8 cellular contexts compared by ENCODE assay signal in the genomic region with DNA sequence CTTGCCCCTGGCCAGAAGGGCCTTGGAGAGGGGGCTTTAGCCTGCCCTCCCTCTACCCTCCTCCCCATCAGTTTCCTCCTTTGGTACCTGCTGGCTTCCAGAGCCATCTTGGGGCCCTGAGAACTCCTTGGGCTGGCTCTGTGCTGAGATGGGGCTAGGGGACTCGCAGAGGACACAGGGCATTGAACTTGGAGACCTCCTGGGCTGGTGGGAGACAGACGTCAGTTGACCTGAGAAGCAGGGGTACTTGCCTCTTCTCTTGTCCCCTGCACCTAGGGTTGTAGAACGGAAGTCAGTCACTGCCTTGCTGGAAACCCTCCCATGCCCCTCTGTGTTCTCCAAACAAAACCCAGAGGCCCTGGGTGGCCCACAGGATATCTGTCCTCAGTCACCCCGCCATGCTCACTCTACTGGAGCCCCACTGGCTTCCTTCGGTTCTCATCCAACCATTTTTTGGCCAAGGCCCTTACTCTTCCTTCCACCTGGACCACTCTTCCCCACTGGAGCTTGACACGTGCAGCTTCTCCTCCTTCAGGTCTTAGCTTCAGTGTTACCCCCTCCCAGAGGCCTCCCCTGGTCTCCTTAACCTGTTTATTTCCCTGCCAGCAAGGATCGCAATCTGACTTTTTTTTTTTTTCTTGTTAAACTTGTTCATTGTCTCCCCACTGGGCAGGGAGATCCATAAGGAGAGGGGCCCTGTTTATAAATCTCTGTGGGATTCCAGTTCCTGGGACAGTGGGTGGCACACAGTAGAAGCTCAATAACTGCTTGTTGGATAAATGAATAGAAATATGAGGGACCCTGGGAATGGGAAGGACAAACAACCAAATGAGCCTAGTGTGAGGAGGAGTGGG. TPM values are rescaled to one million over a fixed set of nuclear protein-coding genes. Genes with fewer than 3 reads are reported as not detected.
A peak's percentile ranks its signal among the peaks of the same experiment; 100 is the strongest.
DNase-seq lines count a peak whose midpoint lies in the region; ATAC-seq and TF ChIP-seq lines count a peak whose summit lies in the region.

No MANE protein-coding gene starts in this region.

- no peak for TF ChIP-seq CTCF in foreskin keratinocyte (conservative IDR thresholded peaks at IDR 0.05)

- H3K4me3 ChIP-seq in skin epidermis = peak overlapping the region; percentile 73 to 99 (median 96)

- DNase-seq in activated naive CD4-positive, alpha-beta T cell treated with Interleukin-2 at 50 U/mL for 16 hours = peak; percentile 23
- no peak for DNase-seq in activated naive CD4-positive, alpha-beta T cell (lab: John Stamatoyannopoulos, UW)
- peak; percentile 13 to 26 for DNase-seq in activated CD4-positive, alpha-beta T cell treated with anti-CD3 and anti-CD28 coated beads, Interleukin-2, amount 50 U/mL, for 24 hours (ENCODE audit: low read depth in 1 of 2, low spot score in 1 of 2)
- DNase-seq in foreskin keratinocyte = no peak
- DNase-seq in NOMO-1 treated with DMSO at 0.1 percent for 48 hours (lab: John Stamatoyannopoulos, UW; ENCODE audit: unreplicated experiment) = no peak
- DNase-seq in COLO829 (ENCODE audit: low spot score) = no peak

- H3K27ac ChIP-seq in foreskin keratinocyte (peak overlapping the region; percentile 94), skin epidermis (peak overlapping the region; percentile 53 to 99 (median 96))

- ATAC-seq in HG03159 (IDR thresholded peaks at IDR 0.05; ENCODE audit: unreplicated experiment) = peak; percentile 17
- ATAC-seq in foreskin keratinocyte = peak; percentile 3

- no peaks in the 10 kb centered on the region for H3K27me3 ChIP-seq in foreskin keratinocyte

- peaks cover 11% of the 10 kb centered on the region for H3K4me1 ChIP-seq in foreskin keratinocyte

RNA-seq across cellular contexts. Expression of a gene that starts 1.0 kb away (rescaled TPM):
- 81.2 and 198 TPM in 2 replicates for total RNA-seq in foreskin keratinocyte
- 115 and 292 TPM in 2 replicates for polyA plus RNA-seq in foreskin keratinocyte

RNA-seq across cellular contexts. Expression of a gene that starts 28.5 kb away (rescaled TPM):
- total RNA-seq in foreskin keratinocyte = 72.4 and 207 TPM in 2 replicates
- polyA plus RNA-seq in foreskin keratinocyte = 74.9 and 203 TPM in 2 replicates

RNA-seq across cellular contexts. Expression of a gene that starts 53.3 kb away (rescaled TPM):
- 23.0 and 28.8 TPM in 2 replicates for total RNA-seq in foreskin keratinocyte
- polyA plus RNA-seq in foreskin keratinocyte = 14.7 and 16.4 TPM in 2 replicates

Comparison
In these comparisons a context has a peak if more than half of its experiments do, and no peak if none do; other contexts are left out.
1. DNase-seq: peak in activated naive CD4-positive, alpha-beta T cell treated with Interleukin-2 at 50 U/mL for 16 hours (single experiment) and activated CD4-positive, alpha-beta T cell treated with anti-CD3 and anti-CD28 coated beads, Interleukin-2, amount 50 U/mL, for 24 hours (2 of 2); none in activated naive CD4-positive, alpha-beta T cell (0 of 4), foreskin keratinocyte (0 of 2), NOMO-1 treated with DMSO at 0.1 percent for 48 hours (single experiment) and COLO829 (single experiment).